In the genomic region with DNA sequence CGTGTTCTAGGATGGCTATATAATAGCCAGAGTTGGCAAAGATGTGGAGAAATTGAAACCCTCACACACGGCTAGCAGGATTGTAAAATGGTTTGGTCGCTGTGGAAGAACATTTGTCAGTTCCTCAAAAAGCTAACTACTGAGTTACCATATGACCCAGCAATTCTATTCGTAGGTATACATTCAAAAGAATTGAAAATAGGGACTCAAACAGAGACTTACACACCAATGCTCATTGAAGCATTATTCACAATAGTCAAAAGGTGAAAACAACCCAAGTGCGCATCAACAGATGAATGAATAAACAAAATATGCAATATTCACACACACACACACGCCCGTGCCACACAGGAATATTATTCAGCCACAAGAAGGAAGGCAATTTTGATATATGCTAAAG, we compare ENCODE assay signal across 16 cellular contexts. TPM values are rescaled to one million over a fixed set of nuclear protein-coding genes. Genes with fewer than 3 reads are reported as not detected.
DNase-seq lines count a peak whose midpoint lies in the region; ATAC-seq and TF ChIP-seq lines count a peak whose summit lies in the region.
"Had no signal": no experiment of that assay in that cellular context is flagged by ENCODE, and none has a peak within 500 bp of the region (broad histone marks: within the 10 kb centered on the region; RNA-seq: fewer than 3 reads in every experiment).

No MANE protein-coding gene starts in this region.

- H3K4me3 ChIP-seq in MG63 (no peak overlapping the region), OCI-LY7 (ENCODE audit: low read depth, low read length, poor library complexity, severe bottlenecking) (no peak overlapping the region)
- H3K4me3 ChIP-seq: BLaER1, SK-N-MC had no signal

- H2AFZ ChIP-seq in OCI-LY7 (ENCODE audit: low read length): no peak overlapping the region

- no TSS peak for BruUV-seq in OCI-LY7 (replicated peaks; lab: Mats Ljungman, UMichigan)

- CTCF ChIA-PET in OCI-LY7 (lab: Charles Lee; ENCODE audit: unreplicated experiment): no interaction called here

- no peak for TF ChIP-seq CTCF in OCI-LY7 (conservative IDR thresholded peaks at IDR 0.05; ENCODE audit: low read length)

- H3K27ac ChIP-seq in OCI-LY7 (ENCODE audit: low read depth, low read length, poor library complexity, severe bottlenecking): no peak overlapping the region
- H3K27ac ChIP-seq: BLaER1, SK-N-MC had no signal

- H3K36me3 ChIP-seq in MG63 (no peaks in the 10 kb centered on the region), OCI-LY7 (ENCODE audit: insufficient read depth, low read length) (no peaks in the 10 kb centered on the region)
- H3K36me3 ChIP-seq: BLaER1 had no signal

- no peaks in the 10 kb centered on the region for H3K27me3 ChIP-seq in MG63
- H3K27me3 ChIP-seq: BLaER1 had no signal

- POLR2A ChIA-PET in OCI-LY7 (lab: Charles Lee): no interaction called here

- H3K9me3 ChIP-seq in MG63 (no peaks in the 10 kb centered on the region), OCI-LY7 (ENCODE audit: low read length) (no peaks in the 10 kb centered on the region)
- H3K9me3 ChIP-seq: BLaER1 had no signal

- ATAC-seq in GM18511 (IDR thresholded peaks at IDR 0.05; ENCODE audit: unreplicated experiment) (peak; percentile 84), GM21367 (IDR thresholded peaks at IDR 0.05; ENCODE audit: unreplicated experiment) (peak; percentile 62), HG02973 (IDR thresholded peaks at IDR 0.05; ENCODE audit: unreplicated experiment) (peak; percentile 83), HG03575 (IDR thresholded peaks at IDR 0.05; ENCODE audit: extremely low read depth, insufficient number of reproducible peaks, low FRiP score, unreplicated experiment) (peak; percentile 77)
- ATAC-seq: HCT116 had no signal

- H3K4me2 ChIP-seq in OCI-LY7 (ENCODE audit: low read length): no peak overlapping the region
- H3K4me2 ChIP-seq: BLaER1 had no signal

- intact Hi-C loops in OCI-LY7 (cut with micrococcal nuclease; ENCODE audit: unreplicated experiment): no loop called here

- DNase-seq in MG63: no peak
- no peak for DNase-seq in OCI-LY7 (ENCODE audit: low spot score)
- DNase-seq in NCI-H524 treated with DMSO at 0.1 percent for 48 hours (lab: John Stamatoyannopoulos, UW): no peak
- no peak for DNase-seq in activated CD4-positive, alpha-beta T cell treated with anti-CD3 and anti-CD28 coated beads for 4 hours
- DNase-seq: activated CD4-positive, CD25-positive, alpha-beta regulatory T cell treated with anti-CD3 and anti-CD28 coated beads, Interleukin-2, amount 50 U/mL, for 72 hours; activated gamma-delta T cell treated with Interleukin-2 at 50 U/mL for 16 hours; caudate nucleus; NCI-H510A treated with DMSO at 0.1 percent for 48 hours; retina had no signal

- no peaks in the 10 kb centered on the region for H3K9me2 ChIP-seq in OCI-LY7 (ENCODE audit: insufficient read depth, low read length)

- no peaks in the 10 kb centered on the region for H4K20me1 ChIP-seq in OCI-LY7 (ENCODE audit: insufficient read depth, low read length)
- H4K20me1 ChIP-seq: BLaER1 had no signal

- no peaks in the 10 kb centered on the region for H3K4me1 ChIP-seq in OCI-LY7 (ENCODE audit: insufficient read depth, low read length, poor library complexity, severe bottlenecking)
- H3K4me1 ChIP-seq: BLaER1 had no signal

- no peaks in the 10 kb centered on the region for H3K79me2 ChIP-seq in OCI-LY7 (ENCODE audit: insufficient read depth, low read depth, low read length)

RNA-seq across cellular contexts. Expression of a gene that starts 59.1 kb away (rescaled TPM):
- 0.07 TPM in 1 of 2 replicates, not detected in the other for total RNA-seq in MG63 (2014; rRNA removed; shearing (Covaris generic); ENCODE audit: low replicate concordance)
- not detected in 2 replicates for total RNA-seq in OCI-LY7 (2014; rRNA removed; shearing (Covaris generic))
- total RNA-seq in OCI-LY7 (2022): not detected in 2 replicates
